8 cellular contexts compared by ENCODE assay signal in the genomic region with DNA sequence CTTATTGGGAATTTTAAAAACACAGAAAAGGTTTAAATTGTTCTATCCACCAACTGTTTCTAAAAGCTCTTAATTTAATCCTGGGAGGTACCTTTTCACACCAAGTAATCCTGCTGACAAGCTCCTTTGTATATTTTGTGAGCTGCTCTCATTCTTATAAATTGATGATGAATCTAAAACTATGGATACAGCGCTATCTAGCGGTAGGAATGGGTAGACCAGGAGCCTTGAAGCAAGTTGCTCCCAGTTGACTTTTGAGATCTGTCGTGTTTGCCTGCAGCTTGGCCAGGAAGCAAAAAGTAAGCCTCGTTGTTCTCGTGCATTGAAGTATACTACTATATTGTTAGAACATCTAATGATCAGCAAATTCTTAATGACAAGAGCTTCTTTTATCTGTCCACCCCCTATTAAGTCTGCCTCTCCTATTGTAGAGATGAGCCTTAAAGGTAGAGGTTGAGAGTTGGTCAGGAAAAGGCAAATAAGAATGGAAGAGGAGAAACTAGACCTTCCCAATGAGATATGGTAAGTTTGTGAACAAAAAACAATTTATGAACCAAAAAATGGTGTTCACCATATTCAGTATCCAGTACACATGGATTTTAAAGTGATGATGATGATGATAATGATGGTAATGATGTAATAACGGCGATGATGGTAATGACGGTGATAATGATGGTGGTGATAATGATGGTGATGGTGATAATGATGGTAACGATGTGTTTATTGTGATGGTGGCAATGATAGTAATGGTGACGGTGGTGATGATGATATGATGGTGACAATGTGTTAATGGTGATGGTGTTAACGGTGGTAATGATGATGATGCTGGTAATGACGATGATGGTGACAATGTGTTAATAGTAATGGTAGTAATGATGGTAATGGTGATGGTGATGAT.
DNase-seq lines count a peak whose midpoint lies in the region; ATAC-seq, FAIRE-seq and TF ChIP-seq lines count a peak whose summit lies in the region.

No MANE protein-coding gene starts in this region.

- no peak for DNase-seq in CD14-positive monocyte (ENCODE audit: low spot score)
- peak; percentile 46 for DNase-seq in Jurkat, Clone E6-1 (ENCODE audit: low read depth, low spot score)
- DNase-seq in OCI-M1 (lab: John Stamatoyannopoulos, UW) = peak; percentile 75
- DNase-seq in dedifferentiated amniotic fluid mesenchymal stem cell (ENCODE audit: extremely low spot score) = peak; percentile 86
- peak; percentile 70 for DNase-seq in HepG2 (ENCODE audit: low spot score)
- peak; percentile 67 for DNase-seq in ureter (ENCODE audit: low spot score)
- no peak for DNase-seq in NK-92 treated with Interleukin-12 subunit alpha and Interleukin-12 subunit beta, amount 100 ng/mL, for 24 hours (lab: John Stamatoyannopoulos, UW)

- H3K27ac ChIP-seq in HepG2 (ENCODE audit: extremely low read length, insufficient read depth, low read length) = no peak overlapping the region

- H3K4me3 Mint-ChIP-seq in CD14-positive monocyte = no peak overlapping the region

- no peaks in the 10 kb centered on the region for H3K4me1 Mint-ChIP-seq in CD14-positive monocyte

- H3K27me3 ChIP-seq in HepG2 (ENCODE audit: control insufficient read depth in 1 of 2, insufficient read depth in 2 of 2, low read length in 2 of 2) = peaks cover 0 to 5% of the 10 kb centered on the region in 2 experiments; a peak in 2 of 5 replicates

- TF ChIP-seq EP300 in HepG2 (IDR thresholded peaks at IDR 0.05; ENCODE audit: low read depth in 2 of 2, low read length in 2 of 2) (no peak), HepG2 (CRISPR knock-in tag; IDR thresholded peaks at IDR 0.05; ENCODE audit: borderline replicate concordance) (no peak)

- no peaks in the 10 kb centered on the region for H3K36me3 ChIP-seq in HepG2 (replicated peaks in 1 of 2; ENCODE audit: control insufficient read depth in 1 of 2, insufficient read depth in 2 of 2, low read length in 2 of 2)

- no TSS peak for BruUV-seq in HepG2 (replicated peaks; lab: Mats Ljungman, UMichigan)

- H3K27ac Mint-ChIP-seq in CD14-positive monocyte = no peak overlapping the region

- H3K9ac ChIP-seq in HepG2 (ENCODE audit: insufficient read depth, low read depth, low read length) = no peak overlapping the region

- no peaks in the 10 kb centered on the region for H3K36me3 Mint-ChIP-seq in CD14-positive monocyte

- H3K79me2 ChIP-seq in HepG2 (ENCODE audit: insufficient read depth, low read length) = no peaks in the 10 kb centered on the region

- peak; percentile 53; the same call in 1 of the 2 replicates for TF ChIP-seq RAD21 in HepG2 (CRISPR knock-in tag; IDR thresholded peaks at IDR 0.05)

- no peaks in the 10 kb centered on the region for H3K9me3 ChIP-seq in HepG2 (ENCODE audit: low read length)

- H3K27me3 Mint-ChIP-seq in CD14-positive monocyte (ENCODE audit: low read depth in 3 of 3) = peaks cover 0 to 2% (median 0%) of the 10 kb centered on the region in 3 donors

- WGBS in HepG2 (ENCODE audit: low lambda C conversion rate) = 31% methylated on average over 12 of the region's 12 CpGs

- no peak for TF ChIP-seq POLR2A in HepG2 (IDR thresholded peaks at IDR 0.05; ENCODE audit: insufficient read depth in 1 of 2, low read depth in 2 of 2, low read length in 2 of 2)

- intact Hi-C loops in CD14-positive monocyte (cut with micrococcal nuclease) = no loop called here
- intact Hi-C loops in HepG2 (cut with micrococcal nuclease; ENCODE audit: unreplicated experiment) = loop anchor here (1.0 to 2.0 kb wide), 3 partner anchors 261 to 1234 kb away; no protein-coding TSS in a partner anchor

- peaks cover 9% of the 10 kb centered on the region for H3K4me1 ChIP-seq in HepG2 (ENCODE audit: insufficient read depth, low read length)

- no peak overlapping the region for H3K4me2 ChIP-seq in HepG2 (ENCODE audit: low read depth, low read length)

- ATAC-seq in GM18499 (IDR thresholded peaks at IDR 0.05; ENCODE audit: insufficient read depth, unreplicated experiment) (peak; percentile 68), HepG2 (peak; percentile 83)

- H3K4me3 ChIP-seq in Jurkat, Clone E6-1 (ENCODE audit: low read length) = no peak overlapping the region
- no peak overlapping the region for H3K4me3 ChIP-seq in HepG2 (replicated peaks in 1 of 3; ENCODE audit: insufficient read depth in 1 of 3, low read depth in 2 of 3, low read length in 3 of 3)

- CTCF ChIA-PET in HepG2 (lab: Yijun Ruan, JAX; ENCODE audit: low intra/inter-chr PET ratio, low total read pairs) = interaction anchor here (1.4 kb wide), 2 partner anchors 261 to 1233 kb away, joined by 5 to 8 read pairs; no protein-coding TSS in a partner anchor

- in situ Hi-C loops in HepG2 (cut with HindIII; ENCODE audit: extremely low pct_ligation_motif_present, low pct_unique_long_range_greater_than_20kb) = loop anchor here (5.0 kb wide), 1 partner anchor 263 kb away; no protein-coding TSS in a partner anchor

- POLR2A ChIA-PET in HepG2 (lab: Yijun Ruan, JAX) = no interaction called here

- no peaks in the 10 kb centered on the region for H3K9me3 Mint-ChIP-seq in CD14-positive monocyte

- TF ChIP-seq CTCF in CD14-positive monocyte (IDR thresholded peaks at IDR 0.05) (peak; percentile 43), HepG2 (CRISPR knock-in tag; IDR thresholded peaks at IDR 0.05) (peak; percentile 84)

- FAIRE-seq in HepG2 (lab: Jason Lieb, UNC) = peak; percentile 86

- no peaks in the 10 kb centered on the region for H4K20me1 ChIP-seq in HepG2 (ENCODE audit: insufficient read depth, low read length)

- H2AFZ ChIP-seq in HepG2 (ENCODE audit: low read length) = no peak overlapping the region

TF ChIP-seq in HepG2, 621 proteins besides CTCF, POLR2A, EP300 and RAD21 (continues in another document):
- TF ChIP-seq MAFF (IDR thresholded peaks at IDR 0.05; ENCODE audit: low read depth, low read length) (peak; percentile 69), TEAD3 (CRISPR knock-in tag; optimal IDR thresholded peaks at IDR 0.05; ENCODE audit: borderline replicate concordance) (peak; percentile 100), ATF7 (IDR thresholded peaks at IDR 0.05) (peak; percentile 95), ATF7 (CRISPR knock-in tag; IDR thresholded peaks at IDR 0.05) (no peak), CREB1 (IDR thresholded peaks at IDR 0.05) (peak; percentile 95), CREB1 (CRISPR knock-in tag; IDR thresholded peaks at IDR 0.05) (no peak), ZSCAN9 (CRISPR knock-in tag; IDR thresholded peaks at IDR 0.05; ENCODE audit: borderline replicate concordance) (peak; percentile 33; the same call in 1 of the 2 replicates), REPIN1 (CRISPR knock-in tag; IDR thresholded peaks at IDR 0.05; ENCODE audit: borderline replicate concordance, low read depth) (peak; percentile 27; the same call in 1 of the 2 replicates), SMC3 (IDR thresholded peaks at IDR 0.05; ENCODE audit: low read length) (peak; percentile 59)
- TF ChIP-seq, protein P1, sequence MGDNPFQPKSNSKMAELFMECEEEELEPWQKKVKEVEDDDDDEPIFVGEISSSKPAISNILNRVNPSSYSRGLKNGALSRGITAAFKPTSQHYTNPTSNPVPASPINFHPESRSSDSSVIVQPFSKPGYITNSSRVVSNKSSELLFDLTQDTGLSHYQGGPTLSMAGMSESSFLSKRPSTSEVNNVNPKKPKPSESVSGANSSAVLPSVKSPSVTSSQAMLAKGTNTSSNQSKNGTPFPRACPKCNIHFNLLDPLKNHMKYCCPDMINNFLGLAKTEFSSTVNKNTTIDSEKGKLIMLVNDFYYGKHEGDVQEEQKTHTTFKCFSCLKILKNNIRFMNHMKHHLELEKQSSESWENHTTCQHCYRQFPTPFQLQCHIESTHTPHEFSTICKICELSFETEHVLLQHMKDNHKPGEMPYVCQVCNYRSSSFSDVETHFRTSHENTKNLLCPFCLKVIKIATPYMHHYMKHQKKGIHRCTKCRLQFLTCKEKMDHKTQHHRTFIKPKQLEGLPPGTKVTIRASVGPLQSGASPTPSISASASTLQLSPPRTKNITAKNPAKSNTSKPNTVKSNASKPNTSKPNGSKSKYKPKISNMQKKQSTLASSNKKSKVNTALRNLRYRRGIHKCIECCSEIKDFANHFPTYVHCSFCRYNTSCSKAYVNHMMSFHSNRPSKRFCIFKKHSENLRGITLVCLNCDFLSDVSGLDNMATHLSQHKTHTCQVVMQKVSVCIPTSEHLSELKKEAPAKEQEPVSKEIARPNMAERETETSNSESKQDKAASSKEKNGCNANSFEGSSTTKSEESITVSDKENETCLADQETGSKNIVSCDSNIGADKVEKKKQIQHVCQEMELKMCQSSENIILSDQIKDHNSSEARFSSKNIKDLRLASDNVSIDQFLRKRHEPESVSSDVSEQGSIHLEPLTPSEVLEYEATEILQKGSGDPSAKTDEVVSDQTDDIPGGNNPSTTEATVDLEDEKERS (CRISPR knock-in tag; IDR thresholded peaks at IDR 0.05) = no peak
- TF ChIP-seq, protein P2, sequence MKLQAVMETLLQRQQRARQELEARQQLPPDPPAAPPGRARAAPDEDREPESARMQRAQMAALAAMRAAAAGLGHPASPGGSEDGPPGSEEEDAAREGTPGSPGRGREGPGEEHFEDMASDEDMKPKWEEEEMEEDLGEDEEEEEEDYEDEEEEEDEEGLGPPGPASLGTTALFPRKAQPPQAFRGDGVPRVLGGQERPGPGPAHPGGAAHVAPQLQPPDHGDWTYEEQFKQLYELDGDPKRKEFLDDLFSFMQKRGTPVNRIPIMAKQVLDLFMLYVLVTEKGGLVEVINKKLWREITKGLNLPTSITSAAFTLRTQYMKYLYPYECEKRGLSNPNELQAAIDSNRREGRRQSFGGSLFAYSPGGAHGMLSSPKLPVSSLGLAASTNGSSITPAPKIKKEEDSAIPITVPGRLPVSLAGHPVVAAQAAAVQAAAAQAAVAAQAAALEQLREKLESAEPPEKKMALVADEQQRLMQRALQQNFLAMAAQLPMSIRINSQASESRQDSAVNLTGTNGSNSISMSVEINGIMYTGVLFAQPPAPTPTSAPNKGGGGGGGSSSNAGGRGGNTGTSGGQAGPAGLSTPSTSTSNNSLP (IDR thresholded peaks at IDR 0.05; ENCODE audit: low read depth, low read length) = peak; percentile 72

Comparison
In these comparisons a context has a peak if more than half of its experiments do, and no peak if none do; other contexts are left out.
1. DNase-seq: peak in Jurkat, Clone E6-1 (single experiment), OCI-M1 (single experiment), dedifferentiated amniotic fluid mesenchymal stem cell (single experiment), HepG2 (single experiment) and ureter (single experiment); none in CD14-positive monocyte (single experiment) and NK-92 treated with Interleukin-12 subunit alpha and Interleukin-12 subunit beta, amount 100 ng/mL, for 24 hours (single experiment).